ENCODE assay signal across 8 cellular contexts in genomic region chr3:133576169-133576568, GRCh38. TPM values are rescaled to one million over a fixed set of nuclear protein-coding genes. Genes with fewer than 3 reads are reported as not detected.
DNase-seq lines count a peak whose midpoint lies in the region; ATAC-seq and TF ChIP-seq lines count a peak whose summit lies in the region.
"Had no signal": no experiment of that assay in that cellular context is flagged by ENCODE, and none has a peak within 500 bp of the region (broad histone marks: within the 10 kb centered on the region; RNA-seq: fewer than 3 reads in every experiment).

No MANE protein-coding gene starts in this region.

- TF ChIP-seq CTCF in GM23338 (conservative IDR thresholded peaks at IDR 0.05; ENCODE audit: low read depth in 2 of 2) (no peak), WI38 (IDR thresholded peaks at IDR 0.05; ENCODE audit: low read depth, low read length) (no peak), fibroblast of the aortic adventitia (IDR thresholded peaks at IDR 0.05; ENCODE audit: insufficient read depth, low read length) (no peak)

- peaks cover 70% of the 10 kb centered on the region for H3K79me2 ChIP-seq in GM23338 (replicated peaks; ENCODE audit: insufficient read depth)

- H3K4me2 ChIP-seq in GM23338: peak overlapping the region; percentile 98

- no peak for DNase-seq in GM23338 (ENCODE audit: low spot score)
- peak; percentile 44 for DNase-seq in fibroblast of the aortic adventitia (ENCODE audit: low read depth)
- no peak for DNase-seq in retina
- DNase-seq: NCI-H1436 had no signal

- peak overlapping the region; percentile 91 for H3K4me3 Mint-ChIP-seq in GM23338

- peaks cover 49% of the 10 kb centered on the region for H3K36me3 ChIP-seq in GM23338 (ENCODE audit: insufficient read depth)

- H3K4me3 ChIP-seq in GM23338: peak overlapping the region; percentile 90
- H3K4me3 ChIP-seq in WI38 (ENCODE audit: low read depth, low read length): peak overlapping the region; percentile 78
- H3K4me3 ChIP-seq in fibroblast of the aortic adventitia (ENCODE audit: low read depth, low read length): peak overlapping the region; percentile 80
- H3K4me3 ChIP-seq in skin epidermis: peak overlapping the region in 4 of 7 experiments; percentile 1 to 68 (median 36)

- no peak overlapping the region for H2AFZ ChIP-seq in GM23338

- peaks cover 58% of the 10 kb centered on the region for H4K20me1 ChIP-seq in GM23338 (replicated peaks; ENCODE audit: insufficient read depth)

- no peaks in the 10 kb centered on the region for H3K9me2 ChIP-seq in GM23338 (ENCODE audit: insufficient read depth)

- H3K4me1 ChIP-seq in GM23338 (ENCODE audit: insufficient read depth): peaks cover 21% of the 10 kb centered on the region

- H3K27me3 Mint-ChIP-seq in GM23338 (ENCODE audit: insufficient read depth, low read depth, poor library complexity): peaks cover 5% of the 10 kb centered on the region

- H3F3A ChIP-seq in GM23338 (replicated peaks; ENCODE audit: low read depth): no peaks in the 10 kb centered on the region

- peak overlapping the region; percentile 61; the same call in 1 of the 2 replicates for H3K27ac ChIP-seq in GM23338 (ENCODE audit: low read depth)
- H3K27ac ChIP-seq in skin epidermis: peak overlapping the region in 4 of 21 experiments; percentile 3 to 33 (median 18)

- no peaks in the 10 kb centered on the region for H3K27me3 ChIP-seq in GM23338 (ENCODE audit: insufficient read depth)

- H3K27ac Mint-ChIP-seq in GM23338: peak overlapping the region; percentile 60; the same call in 1 of the 2 replicates

- peaks cover 28% of the 10 kb centered on the region for H3K4me1 Mint-ChIP-seq in GM23338

- H3K36me3 Mint-ChIP-seq in GM23338 (ENCODE audit: low read depth): peaks cover 62% of the 10 kb centered on the region

- ATAC-seq in GM23338 (no peak), HG03097 (IDR thresholded peaks at IDR 0.05; ENCODE audit: low FRiP score, unreplicated experiment) (no peak), GM19395 (IDR thresholded peaks at IDR 0.05; ENCODE audit: unreplicated experiment) (no peak)

- H3K9me3 Mint-ChIP-seq in GM23338: no peaks in the 10 kb centered on the region

TF ChIP-seq in GM23338, 12 proteins besides CTCF, POLR2A, EP300 and RAD21 (continues in another document):
- no peak for TF ChIP-seq ETS1 (IDR thresholded peaks at IDR 0.05)
- no peak for TF ChIP-seq EZH2phosphoT487 (IDR thresholded peaks at IDR 0.05; ENCODE audit: unreplicated experiment)
- no peak for TF ChIP-seq POLR2AphosphoS5 (IDR thresholded peaks at IDR 0.05; ENCODE audit: low read depth)
- TF ChIP-seq JUNB (IDR thresholded peaks at IDR 0.05; ENCODE audit: unreplicated experiment): no peak
- no peak for TF ChIP-seq NANOG (IDR thresholded peaks at IDR 0.05; ENCODE audit: borderline replicate concordance)
- TF ChIP-seq CREB1 (CRISPR knock-in tag; IDR thresholded peaks at IDR 0.05; ENCODE audit: low read depth): no peak
- no peak for TF ChIP-seq ZNF462 (CRISPR knock-in tag; IDR thresholded peaks at IDR 0.05)
- TF ChIP-seq ZNF331 (CRISPR knock-in tag; IDR thresholded peaks at IDR 0.05; ENCODE audit: low read depth): no peak
- TF ChIP-seq REST (IDR thresholded peaks at IDR 0.05; ENCODE audit: unreplicated experiment): no peak
- no peak for TF ChIP-seq STAT1 (IDR thresholded peaks at IDR 0.05; ENCODE audit: unreplicated experiment)
- TF ChIP-seq EZH2 (IDR thresholded peaks at IDR 0.05; ENCODE audit: low read depth, unreplicated experiment): no peak

RNA-seq across cellular contexts. Expression of gene CDV3, which starts 2.7 kb away (rescaled TPM):
- 119 TPM in 2 replicates for total RNA-seq in GM23338 (2014; rRNA removed; shearing (Covaris generic))
- polyA plus RNA-seq in GM23338 (2016; fragmentation: Nextera tagmentation; extraction: Ambion mirVana): 36.6 and 44.1 TPM in 2 replicates
- total RNA-seq in fibroblast of the aortic adventitia (ENCODE audit: low replicate concordance): 102 and 127 TPM in 2 replicates

Comparison
In these comparisons a context has a peak if more than half of its experiments do, and no peak if none do; other contexts are left out.
1. H3K4me3 ChIP-seq: peak in every context shown above with its lines; median percentile 90 in GM23338; 80 in fibroblast of the aortic adventitia; 78 in WI38; 36 in skin epidermis.